Comparison of ENCODE assay signal across 30 cellular contexts in genomic region chr20:58574469-58574868, GRCh38. TPM values are rescaled to one million over a fixed set of nuclear protein-coding genes. Genes with fewer than 3 reads are reported as not detected.
"Had no signal": no experiment of that assay in that cellular context is flagged by ENCODE, and none has a peak within 500 bp of the region (broad histone marks: within the 10 kb centered on the region; RNA-seq: fewer than 3 reads in every experiment).

No MANE protein-coding gene starts in this region.

- H3K4me3 ChIP-seq: colonic mucosa, esophagus squamous epithelium, gastrocnemius medialis, heart right ventricle, left lung, lower lobe of right lung, mucosa of descending colon had no signal

- DNase-seq: colonic mucosa; cortex of kidney; effector CD8-positive, alpha-beta T cell; effector memory CD8-positive, alpha-beta T cell; endodermal cell; erythroblast; esophagus squamous epithelium; foreskin fibroblast; foreskin melanocyte; gastrocnemius medialis; glutamatergic neuron; head of caudate nucleus; heart right ventricle; hippocampal formation; left cardiac atrium; left ventricle myocardium superior; lower lobe of right lung; mesenchymal stem cell had no signal

- H3K27me3 ChIP-seq: colonic mucosa, gastrocnemius medialis had no signal

- H3K36me3 Mint-ChIP-seq: mesothelial cell of epicardium had no signal

- ATAC-seq: effector memory CD8-positive, alpha-beta T cell; esophagus mucosa; gastrocnemius medialis; heart right ventricle; left cardiac atrium; left ventricle myocardium superior; mucosa of descending colon had no signal

- H3K4me3 Mint-ChIP-seq: dendritic cell treated with granulocyte-macrophage colony-stimulating factor and Interleukin-4, amounts not matched to agents 40 ng/mL and 50 ng/mL, for 4 days; effector memory CD8-positive, alpha-beta T cell; endodermal cell; mesothelial cell of epicardium had no signal

- H3K36me3 ChIP-seq: colonic mucosa, esophagus squamous epithelium, gastrocnemius medialis, heart right ventricle, left lung, lower lobe of right lung had no signal

- H3K4me1 ChIP-seq: colonic mucosa, gastrocnemius medialis, left lung, lower lobe of right lung had no signal

- H3K27ac Mint-ChIP-seq: dendritic cell treated with granulocyte-macrophage colony-stimulating factor and Interleukin-4, amounts not matched to agents 40 ng/mL and 50 ng/mL, for 4 days; effector memory CD8-positive, alpha-beta T cell; endodermal cell; mesothelial cell of epicardium had no signal

- H3K9me3 Mint-ChIP-seq: dendritic cell treated with granulocyte-macrophage colony-stimulating factor and Interleukin-4, amounts not matched to agents 40 ng/mL and 50 ng/mL, for 4 days; effector memory CD8-positive, alpha-beta T cell; endodermal cell; mesothelial cell of epicardium had no signal

- H3K9me3 ChIP-seq: colonic mucosa, esophagus squamous epithelium, gastrocnemius medialis, heart right ventricle, left lung, lower lobe of right lung, mucosa of descending colon had no signal

- H3K27ac ChIP-seq: colonic mucosa, epithelial cell of prostate, esophagus squamous epithelium, gastrocnemius medialis, heart right ventricle, left lung, lower lobe of right lung had no signal

- FAIRE-seq: endometrium, islet of Langerhans, keratinocyte had no signal

RNA-seq across cellular contexts. Expression of gene APCDD1L, which starts 59.3 kb away (rescaled TPM):
- total RNA-seq: dermis microvascular lymphatic vessel endothelial cell, lower lobe of right lung, lung microvascular endothelial cell, mesenteric fat pad, mesothelial cell of epicardium had no signal
